ENCODE assay signal across 1 cellular context in the genomic region with DNA sequence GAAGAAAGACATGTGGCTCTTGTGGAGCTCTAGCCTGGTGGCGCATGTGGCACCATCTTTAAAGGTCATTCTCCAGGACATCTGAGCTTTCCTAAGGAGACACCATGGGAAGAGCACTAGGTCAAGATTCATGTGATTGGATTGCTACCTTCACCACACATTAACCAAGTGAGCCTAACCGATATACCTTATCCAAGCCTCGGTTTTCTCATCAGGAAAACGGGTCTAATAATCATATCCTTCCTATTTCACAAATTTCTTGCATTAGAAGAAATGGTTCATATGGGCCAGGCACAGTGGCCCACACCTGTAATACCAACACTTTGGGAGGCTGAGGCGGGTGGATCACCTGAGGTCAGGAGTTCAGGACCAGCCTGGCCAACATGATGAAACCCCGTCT.
TF ChIP-seq lines count a peak whose summit lies in the region.

No MANE protein-coding gene starts in this region.

TF ChIP-seq in HepG2, 621 proteins besides CTCF, POLR2A, EP300 and RAD21 (continued from another document):
- no peak for TF ChIP-seq SIX4 (CRISPR knock-in tag; IDR thresholded peaks at IDR 0.05)
- no peak for TF ChIP-seq SNAPC2 (CRISPR knock-in tag; IDR thresholded peaks at IDR 0.05)
